In the genomic region with DNA sequence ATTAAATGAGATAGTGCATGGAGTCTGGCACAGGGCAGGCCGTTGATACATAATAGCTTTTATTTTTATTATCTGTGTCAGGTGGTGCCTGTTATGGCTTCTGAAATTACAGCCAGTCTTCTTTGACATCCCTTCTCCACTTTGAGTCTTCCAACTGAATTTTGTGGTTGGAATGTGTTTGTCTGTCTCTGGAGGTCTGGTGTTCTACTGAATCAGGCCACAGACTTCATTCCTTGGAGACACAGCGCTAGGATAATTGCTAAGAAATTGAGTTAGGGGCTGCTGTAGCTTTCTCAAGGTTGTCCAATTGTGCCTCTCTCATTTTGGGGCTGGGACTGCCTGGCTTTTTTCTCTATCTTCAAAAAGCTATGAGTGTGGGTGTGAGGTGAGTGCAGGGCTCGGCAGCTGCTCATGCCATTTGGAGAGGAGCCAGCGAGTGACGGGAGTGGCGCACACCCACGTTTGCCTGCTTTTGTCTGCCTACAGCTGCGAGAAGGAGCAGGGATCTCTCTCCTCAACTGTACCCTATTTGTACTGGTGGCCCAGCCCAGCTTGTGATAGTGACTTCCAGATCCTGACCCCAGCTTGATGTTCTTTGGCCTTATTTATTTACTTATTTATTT, we compare ENCODE assay signal across 16 cellular contexts. TPM values are rescaled to one million over a fixed set of nuclear protein-coding genes. Genes with fewer than 3 reads are reported as not detected.
DNase-seq lines count a peak whose midpoint lies in the region; ATAC-seq and TF ChIP-seq lines count a peak whose summit lies in the region.
"Had no signal": no experiment of that assay in that cellular context is flagged by ENCODE, and none has a peak within 500 bp of the region (broad histone marks: within the 10 kb centered on the region; RNA-seq: fewer than 3 reads in every experiment).

No MANE protein-coding gene starts in this region.

- no peak for TF ChIP-seq POLR2A in suprapubic skin (IDR thresholded peaks at IDR 0.05)

- H3K36me3 ChIP-seq in mammary epithelial cell (ENCODE audit: insufficient read depth, low read length) (no peaks in the 10 kb centered on the region), suprapubic skin (no peaks in the 10 kb centered on the region)

- DNase-seq in DMS79 treated with DMSO at 0.1 percent for 48 hours (lab: John Stamatoyannopoulos, UW) (peak; percentile 0), DMS79 (lab: John Stamatoyannopoulos, UW) (no peak), NCI-H2227 (lab: John Stamatoyannopoulos, UW; ENCODE audit: unreplicated experiment) (peak; percentile 29), mammary epithelial cell (peak; percentile 17), suprapubic skin (ENCODE audit: low spot score in 2 of 2) (no peak), OCI-M2 (lab: John Stamatoyannopoulos, UW; ENCODE audit: unreplicated experiment) (no peak)
- DNase-seq in activated effector memory CD4-positive, alpha-beta T cell treated with Interleukin-2 at 50 U/mL for 16 hours: no peak
- DNase-seq: 8988T; activated effector memory CD4-positive, alpha-beta T cell treated with anti-CD3 and anti-CD28 coated beads, Interleukin-2, amount 50 U/mL, for 16 hours; aorta; CD4-positive, alpha-beta T cell; left ventricle myocardium superior; naive B cell; stimulated activated CD4-positive, alpha-beta T cell treated with anti-CD3 and anti-CD28 coated beads, Interleukin-2, amount 100 ng/mL, for 24 hours had no signal

- no peak overlapping the region for H3K4me2 ChIP-seq in mammary epithelial cell (ENCODE audit: insufficient read depth, low read depth, low read length)

- H3K27ac ChIP-seq in mammary epithelial cell (ENCODE audit: insufficient read depth, low read depth, low read length) (no peak overlapping the region), suprapubic skin (peak overlapping the region; percentile 8)

- no peaks in the 10 kb centered on the region for H4K20me1 ChIP-seq in mammary epithelial cell (ENCODE audit: insufficient read depth, low read length)

- no peak overlapping the region for H3K9ac ChIP-seq in mammary epithelial cell (ENCODE audit: insufficient read depth, low read length)

- CTCF ChIA-PET in mammary epithelial cell (lab: Charles Lee; ENCODE audit: low non-redundant PET): no interaction called here

- no peak for ATAC-seq in GM21619 (IDR thresholded peaks at IDR 0.05; ENCODE audit: unreplicated experiment)
- ATAC-seq: left ventricle myocardium superior had no signal

- H3K27me3 ChIP-seq in mammary epithelial cell (ENCODE audit: insufficient read depth, low read length) (peaks cover 9% of the 10 kb centered on the region), suprapubic skin (no peaks in the 10 kb centered on the region)

- no peaks in the 10 kb centered on the region for H3K4me1 ChIP-seq in mammary epithelial cell (ENCODE audit: insufficient read depth, low read length)
- no peaks in the 10 kb centered on the region for H3K4me1 ChIP-seq in suprapubic skin

- H2AFZ ChIP-seq in mammary epithelial cell (ENCODE audit: low read depth, low read length): no peak overlapping the region

- no peaks in the 10 kb centered on the region for H3K9me3 ChIP-seq in mammary epithelial cell (replicated peaks; ENCODE audit: insufficient read depth, low read length)
- peaks cover under 1% of the 10 kb centered on the region for H3K9me3 ChIP-seq in suprapubic skin

- no peak for TF ChIP-seq EP300 in suprapubic skin (IDR thresholded peaks at IDR 0.05)

- BruUV-seq in mammary epithelial cell (replicated peaks; lab: Mats Ljungman, UMichigan): no TSS peak

- H3K4me3 ChIP-seq in mammary epithelial cell (replicated peaks in 1 of 3; ENCODE audit: insufficient read depth in 1 of 3, low read depth in 2 of 3, low read length in 3 of 3): no peak overlapping the region
- no peak overlapping the region for H3K4me3 ChIP-seq in suprapubic skin

- no peaks in the 10 kb centered on the region for H3K79me2 ChIP-seq in mammary epithelial cell (ENCODE audit: insufficient read depth, low read length)

- TF ChIP-seq CTCF in mammary epithelial cell (conservative IDR thresholded peaks at IDR 0.05 in 1 of 2, IDR thresholded peaks at IDR 0.05 in 1 of 2; ENCODE audit: extremely low read depth in 1 of 2, insufficient read depth in 1 of 2, low read depth in 1 of 2, low read length in 2 of 2) (no peak), suprapubic skin (IDR thresholded peaks at IDR 0.05) (no peak)

- WGBS in mammary epithelial cell (ENCODE audit: low coverage, missing lambda C conversion rate): 12% methylated on average over 8 of the region's 8 CpGs
- WGBS in suprapubic skin: 41% methylated on average over 8 of the region's 8 CpGs

- intact Hi-C loops in mammary epithelial cell (cut with micrococcal nuclease): no loop called here

- in situ Hi-C loops in mammary epithelial cell (cut with MboI; ENCODE audit: low sequenced_read_pairs in 2 of 2): no loop called here

- dilution Hi-C loops in mammary epithelial cell (cut with HindIII; ENCODE audit: low sequenced_read_pairs): no loop called here

RNA-seq across cellular contexts. Expression of a gene that starts 49.8 kb away (rescaled TPM):
- total RNA-seq in mammary epithelial cell (under 1 TPM in 1 of 2 donors, not detected in 1; 0.09 TPM), suprapubic skin (1 to 10 TPM; 1.5 to 9.3 (median 5.2) TPM)
- polyA plus RNA-seq in mammary epithelial cell: 0.20 TPM
- polyA minus RNA-seq in mammary epithelial cell: 58.1 TPM
- total RNA-seq: CD4-positive, alpha-beta T cell; SK-MEL-5 had no signal

Comparison
In these comparisons a context has a peak if more than half of its experiments do, and no peak if none do; other contexts are left out.
1. DNase-seq: peak in DMS79 treated with DMSO at 0.1 percent for 48 hours (single experiment), NCI-H2227 (single experiment) and mammary epithelial cell (single experiment); none in DMS79 (single experiment), suprapubic skin (0 of 2), activated effector memory CD4-positive, alpha-beta T cell treated with Interleukin-2 at 50 U/mL for 16 hours (single experiment) and OCI-M2 (single experiment).